20 cellular contexts compared by ENCODE assay signal in the genomic region with DNA sequence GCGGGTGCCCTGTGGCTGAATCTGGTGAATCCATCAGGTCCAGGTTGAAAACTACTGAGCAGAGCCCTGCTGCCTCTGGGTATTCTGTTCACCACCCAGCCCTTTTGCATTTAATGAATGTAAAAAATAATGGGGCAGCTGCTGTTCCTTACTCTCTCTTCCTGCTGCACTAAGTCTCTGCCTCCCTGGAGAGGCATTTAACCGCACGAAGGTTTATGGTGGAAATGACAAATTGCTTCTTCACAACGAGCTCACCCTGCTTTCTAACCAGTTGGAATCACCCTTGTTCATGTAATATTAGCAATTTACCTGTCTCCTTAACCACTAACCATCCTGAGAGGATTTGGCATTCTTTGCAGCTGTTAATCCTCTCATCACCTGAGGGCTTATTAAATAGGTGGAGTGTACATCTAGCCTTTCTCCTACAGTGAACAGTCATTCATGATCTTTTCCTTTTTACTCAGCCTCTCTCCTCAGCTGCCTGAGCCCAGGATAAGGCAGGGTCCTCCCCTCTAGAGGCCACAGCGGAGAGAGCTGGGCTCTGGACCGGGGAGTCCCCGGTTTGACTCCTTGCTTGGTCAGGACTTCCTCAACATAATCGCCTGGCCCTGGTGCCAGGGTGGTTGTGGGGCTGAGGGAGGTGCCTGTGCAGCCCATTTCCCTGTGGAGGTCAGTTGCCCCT.
DNase-seq lines count a peak whose midpoint lies in the region; TF ChIP-seq lines count a peak whose summit lies in the region.
"Had no signal": no experiment of that assay in that cellular context is flagged by ENCODE, and none has a peak within 500 bp of the region (broad histone marks: within the 10 kb centered on the region; RNA-seq: fewer than 3 reads in every experiment).

No MANE protein-coding gene starts in this region.

- in situ Hi-C loops in ACHN (cut with HindIII; ENCODE audit: low pct_ligation_motif_present, low pct_unique_long_range_greater_than_20kb, low sequenced_read_pairs): no loop called here
- in situ Hi-C loops in KBM-7 (cut with MboI; ENCODE audit: low pct_unique_long_range_greater_than_20kb, low sequenced_read_pairs): no loop called here

- CTCF ChIA-PET in activated naive CD4-positive, alpha-beta T cell treated with anti-CD3 and anti-CD28 coated beads for 36 hours (lab: Charles Lee): no interaction called here

- peak; percentile 88 for DNase-seq in DMS153 (lab: John Stamatoyannopoulos, UW)
- DNase-seq in NCI-H146 treated with DMSO at 0.1 percent for 48 hours (lab: John Stamatoyannopoulos, UW; ENCODE audit: unreplicated experiment): peak; percentile 62
- DNase-seq in NCI-H82 treated with DMSO at 0.1 percent for 48 hours (lab: John Stamatoyannopoulos, UW; ENCODE audit: unreplicated experiment): peak; percentile 31
- DNase-seq in activated naive CD4-positive, alpha-beta T cell treated with anti-CD3 and anti-CD28 coated beads for 36 hours: no peak
- DNase-seq in ACHN: no peak
- DNase-seq in KBM-7: no peak
- DNase-seq in GM10266 (ENCODE audit: extremely low spot score): no peak
- DNase-seq: activated CD4-positive, CD25-positive, alpha-beta regulatory T cell treated with anti-CD3 and anti-CD28 coated beads, Interleukin-2, amount 50 U/mL, for 72 hours; adrenal gland; Calu3; endodermal cell; midbrain; MV-4-11; nucleus accumbens; right lobe of liver; SHP77; T-helper 17 cell had no signal

- no peaks in the 10 kb centered on the region for H3K27me3 Mint-ChIP-seq in nephron (ENCODE audit: low read depth)
- peaks cover 25% of the 10 kb centered on the region for H3K27me3 Mint-ChIP-seq in activated naive CD4-positive, alpha-beta T cell treated with anti-CD3 and anti-CD28 coated beads for 36 hours (ENCODE audit: low read depth)

- H3K9me3 Mint-ChIP-seq in nephron: no peaks in the 10 kb centered on the region
- H3K9me3 Mint-ChIP-seq in activated naive CD4-positive, alpha-beta T cell treated with anti-CD3 and anti-CD28 coated beads for 36 hours: no peaks in the 10 kb centered on the region
- H3K9me3 Mint-ChIP-seq: activated T-helper 2 cell treated with anti-CD3 and anti-CD28 coated beads, Interferon-gamma antibody, Interleukin-2, Interleukin-4, amounts not matched to agents 10 μg/mL and 5 μg/mL and 100 μg/mL, durations not matched to agents 14 hours and 24 hours and 36 hours; endodermal cell had no signal

- H3K4me3 Mint-ChIP-seq in nephron: no peak overlapping the region
- H3K4me3 Mint-ChIP-seq in activated naive CD4-positive, alpha-beta T cell treated with anti-CD3 and anti-CD28 coated beads for 36 hours: no peak overlapping the region
- H3K4me3 Mint-ChIP-seq: endodermal cell, IgD-negative memory B cell, T-helper 17 cell had no signal

- intact Hi-C loops in activated naive CD4-positive, alpha-beta T cell treated with anti-CD3 and anti-CD28 coated beads for 36 hours (cut with micrococcal nuclease): no loop called here

- H3K27ac Mint-ChIP-seq in nephron: peak overlapping the region in 2 of 3 experiments; percentile 30 to 54
- H3K27ac Mint-ChIP-seq in activated naive CD4-positive, alpha-beta T cell treated with anti-CD3 and anti-CD28 coated beads for 36 hours: no peak overlapping the region
- H3K27ac Mint-ChIP-seq: activated T-helper 2 cell treated with anti-CD3 and anti-CD28 coated beads, Interferon-gamma antibody, Interleukin-2, Interleukin-4, amounts not matched to agents 10 μg/mL and 5 μg/mL and 100 μg/mL, durations not matched to agents 14 hours and 24 hours and 36 hours; endodermal cell; IgD-negative memory B cell had no signal

- H3K36me3 Mint-ChIP-seq in nephron (ENCODE audit: low read depth): no peaks in the 10 kb centered on the region
- no peaks in the 10 kb centered on the region for H3K36me3 Mint-ChIP-seq in activated naive CD4-positive, alpha-beta T cell treated with anti-CD3 and anti-CD28 coated beads for 36 hours (ENCODE audit: low read depth)

- TF ChIP-seq CTCF in nephron (IDR thresholded peaks at IDR 0.05; ENCODE audit: unreplicated experiment in 3 of 3): no peak
- TF ChIP-seq CTCF in GM10266 (IDR thresholded peaks at IDR 0.05; ENCODE audit: control insufficient read depth, insufficient read depth, low read depth, missing control alignments): no peak

- H3K4me1 Mint-ChIP-seq in nephron: peaks cover 70% of the 10 kb centered on the region
- H3K4me1 Mint-ChIP-seq in activated naive CD4-positive, alpha-beta T cell treated with anti-CD3 and anti-CD28 coated beads for 36 hours (ENCODE audit: low read depth): no peaks in the 10 kb centered on the region
- H3K4me1 Mint-ChIP-seq: IgD-negative memory B cell had no signal

Comparison
In these comparisons a context has a peak if more than half of its experiments do, and no peak if none do; other contexts are left out.
1. DNase-seq: peak in DMS153 (single experiment), NCI-H146 treated with DMSO at 0.1 percent for 48 hours (single experiment) and NCI-H82 treated with DMSO at 0.1 percent for 48 hours (single experiment); none in activated naive CD4-positive, alpha-beta T cell treated with anti-CD3 and anti-CD28 coated beads for 36 hours (single experiment), ACHN (single experiment), KBM-7 (single experiment) and GM10266 (single experiment).